In genomic region chr15:76150971-76151598, GRCh38 we compare ENCODE assay signal across 8 cellular contexts.
DNase-seq lines count a peak whose midpoint lies in the region; ATAC-seq lines count a peak whose summit lies in the region.

No MANE protein-coding gene starts in this region.

- H3K36me3 ChIP-seq in CD4-positive, CD25-positive, alpha-beta regulatory T cell (ENCODE audit: control insufficient read depth, insufficient read depth, low read length), result no peaks in the 10 kb centered on the region

- H3K4me3 ChIP-seq in CD4-positive, CD25-positive, alpha-beta regulatory T cell (ENCODE audit: low read depth, low read length), result no peak overlapping the region

- H3K4me1 Mint-ChIP-seq in CD4-positive, CD25-positive, alpha-beta regulatory T cell, result peaks cover 0 to 15% (median 7%) of the 10 kb centered on the region in 4 donors
- peaks cover 14 to 19% (median 15%) of the 10 kb centered on the region in 3 donors for H3K4me1 Mint-ChIP-seq in naive B cell

- H3K27me3 Mint-ChIP-seq in CD4-positive, CD25-positive, alpha-beta regulatory T cell, result peaks cover 9% of the 10 kb centered on the region
- peaks cover 4 to 17% (median 11%) of the 10 kb centered on the region in 3 donors for H3K27me3 Mint-ChIP-seq in naive B cell

- H3K4me1 ChIP-seq in CD4-positive, CD25-positive, alpha-beta regulatory T cell (ENCODE audit: control insufficient read depth, insufficient read depth, low read length, poor library complexity, severe bottlenecking), result peaks cover 10% of the 10 kb centered on the region

- H3K9me3 ChIP-seq in CD4-positive, CD25-positive, alpha-beta regulatory T cell (ENCODE audit: control insufficient read depth in 2 of 2, low read length in 2 of 2), result no peaks in the 10 kb centered on the region

- no peak overlapping the region for H3K4me3 Mint-ChIP-seq in CD4-positive, CD25-positive, alpha-beta regulatory T cell
- peak overlapping the region in 3 of 8 donors; percentile 47 to 80 (median 69) for H3K4me3 Mint-ChIP-seq in naive B cell

- no peak overlapping the region for H3K27ac Mint-ChIP-seq in CD4-positive, CD25-positive, alpha-beta regulatory T cell
- peak overlapping the region in 2 of 6 donors; percentile 50 to 81 for H3K27ac Mint-ChIP-seq in naive B cell

- H3K9me3 Mint-ChIP-seq in CD4-positive, CD25-positive, alpha-beta regulatory T cell, result no peaks in the 10 kb centered on the region
- H3K9me3 Mint-ChIP-seq in naive B cell, result no peaks in the 10 kb centered on the region

- H3K27me3 ChIP-seq in CD4-positive, CD25-positive, alpha-beta regulatory T cell (ENCODE audit: control insufficient read depth, insufficient read depth, low read length), result peaks cover 3% of the 10 kb centered on the region

- ATAC-seq in CD4-positive, CD25-positive, alpha-beta regulatory T cell (ENCODE audit: low read depth in 2 of 2), result peak; percentile 87
- ATAC-seq in HG03432 (IDR thresholded peaks at IDR 0.05; ENCODE audit: unreplicated experiment) (peak; percentile 85), naive B cell (ENCODE audit: low read depth in 2 of 2) (peak; percentile 89 to 90)

- peak; percentile 49 to 78 (median 62) for DNase-seq in CD4-positive, CD25-positive, alpha-beta regulatory T cell
- DNase-seq in GM19240 (ENCODE audit: insufficient read length, low spot score) (peak; percentile 84), NOMO-1 treated with dmso at 0.1 percent for 144 hours (lab: John Stamatoyannopoulos, UW; ENCODE audit: unreplicated experiment) (peak; percentile 59), epithelial cell of prostate (ENCODE audit: low read depth, low spot score) (peak; percentile 88), naive B cell (peak; percentile 61)
- DNase-seq in activated CD8-positive, alpha-beta memory T cell treated with anti-CD3 and anti-CD28 coated beads, Interleukin-2, amount 50 U/mL, for 24 hours (ENCODE audit: extremely low read depth), result peak; percentile 53
- DNase-seq in stimulated activated CD8-positive, alpha-beta memory T cell treated with anti-CD3 and anti-CD28 coated beads, Interleukin-7, amount 100 ng/mL, for 4 hours (ENCODE audit: low read depth in 2 of 2), result peak; percentile 48 to 54

- no peak overlapping the region for H3K27ac ChIP-seq in CD4-positive, CD25-positive, alpha-beta regulatory T cell (ENCODE audit: insufficient read depth, low read length, poor library complexity, severe bottlenecking)
- H3K27ac ChIP-seq in epithelial cell of prostate, result peak overlapping the region; percentile 67

- H3K36me3 Mint-ChIP-seq in CD4-positive, CD25-positive, alpha-beta regulatory T cell, result no peaks in the 10 kb centered on the region
- no peaks in the 10 kb centered on the region for H3K36me3 Mint-ChIP-seq in naive B cell
